Comparison of ENCODE assay signal across 24 cellular contexts in the genomic region with DNA sequence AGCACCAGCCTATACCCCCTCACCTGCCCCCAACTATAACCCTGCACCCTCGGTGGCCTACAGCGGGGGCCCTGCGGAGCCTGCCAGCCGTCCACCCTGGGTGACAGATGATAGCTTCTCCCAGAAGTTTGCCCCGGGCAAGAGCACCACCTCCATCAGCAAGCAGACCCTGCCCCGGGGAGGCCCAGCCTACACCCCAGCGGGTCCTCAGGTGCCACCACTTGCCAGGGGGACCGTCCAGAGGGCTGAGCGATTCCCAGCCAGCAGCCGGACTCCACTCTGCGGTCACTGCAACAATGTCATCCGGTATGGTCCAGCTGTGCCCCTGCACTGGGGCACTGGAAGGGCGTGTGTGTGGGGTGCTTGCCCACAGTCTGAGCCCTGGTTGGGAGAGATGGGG. TPM values are rescaled to one million over a fixed set of nuclear protein-coding genes. Genes with fewer than 3 reads are reported as not detected.
DNase-seq lines count a peak whose midpoint lies in the region; ATAC-seq and TF ChIP-seq lines count a peak whose summit lies in the region.
"Had no signal": no experiment of that assay in that cellular context is flagged by ENCODE, and none has a peak within 500 bp of the region (broad histone marks: within the 10 kb centered on the region; RNA-seq: fewer than 3 reads in every experiment).

No MANE protein-coding gene starts in this region.

- TF ChIP-seq CTCF in gastroesophageal sphincter (IDR thresholded peaks at IDR 0.05), result no peak
- TF ChIP-seq CTCF in lower lobe of right lung (IDR thresholded peaks at IDR 0.05), result no peak
- no peak for TF ChIP-seq CTCF in endothelial cell (IDR thresholded peaks at IDR 0.05; ENCODE audit: unreplicated experiment)

- ATAC-seq in gastroesophageal sphincter, result no peak
- no peak for ATAC-seq in sciatic nerve
- no peak for ATAC-seq in lower lobe of right lung

- peaks cover 0 to 32% (median 4%) of the 10 kb centered on the region in 3 donors for H3K4me1 ChIP-seq in gastroesophageal sphincter
- peaks cover 10% of the 10 kb centered on the region for H3K4me1 ChIP-seq in lower lobe of right lung
- H3K4me1 ChIP-seq: BE2C had no signal

- TF ChIP-seq EP300 in gastroesophageal sphincter (IDR thresholded peaks at IDR 0.05), result no peak

- DNase-seq in H7 (peak; percentile 41), islet precursor cell (peak; percentile 55), sciatic nerve (ENCODE audit: low spot score) (peak; percentile 50), Kasumi-1 (lab: John Stamatoyannopoulos, UW) (no peak), lower lobe of right lung (no peak), DMS114 treated with DMSO at 0.1 percent for 48 hours (lab: John Stamatoyannopoulos, UW; ENCODE audit: unreplicated experiment) (no peak), endothelial cell (ENCODE audit: low spot score) (no peak)
- DNase-seq: BE2C; Caco-2; CD4-positive, alpha-beta T cell; DMS153; GDM1; H9; Karpas-422; MG63; NCI-H1092 treated with DMSO at 0.1 percent for 48 hours; NCI-H146; NCI-H2081; NCI-H446 treated with DMSO at 0.1 percent for 48 hours; NCI-H69; SHP77 had no signal

- H3K27ac ChIP-seq in gastroesophageal sphincter, result peak overlapping the region in 3 of 4 donors; percentile 12 to 61 (median 55)
- no peak overlapping the region for H3K27ac ChIP-seq in lower lobe of right lung

- TF ChIP-seq POLR2A in gastroesophageal sphincter (IDR thresholded peaks at IDR 0.05), result no peak

- H3K4me1 Mint-ChIP-seq in endothelial cell (ENCODE audit: unreplicated experiment), result peaks cover 5% of the 10 kb centered on the region

- no peaks in the 10 kb centered on the region for H3K36me3 ChIP-seq in H7 (replicated peaks; ENCODE audit: control insufficient read depth, insufficient read depth, low read length)
- peaks cover 0 to 13% of the 10 kb centered on the region in 2 donors for H3K36me3 ChIP-seq in gastroesophageal sphincter
- H3K36me3 ChIP-seq in lower lobe of right lung, result no peaks in the 10 kb centered on the region
- H3K36me3 ChIP-seq: BE2C, MG63 had no signal

- H3K4me3 ChIP-seq in H7 (ENCODE audit: insufficient read depth, low read depth, low read length) (no peak overlapping the region), gastroesophageal sphincter (no peak overlapping the region), lower lobe of right lung (no peak overlapping the region)
- H3K4me3 ChIP-seq: MG63 had no signal

- H3K27ac Mint-ChIP-seq in endothelial cell (ENCODE audit: unreplicated experiment), result no peak overlapping the region
- H3K27ac Mint-ChIP-seq: CD4-positive, alpha-beta T cell; H9; IgD-negative memory B cell had no signal

- 88% methylated on average over 4 of the region's 13 CpGs; no CpG with 5 or more reads in 1 of the 2 donors for WGBS in gastroesophageal sphincter (ENCODE audit: low coverage in 1 of 2), 2 donors

- H3K36me3 Mint-ChIP-seq in endothelial cell (ENCODE audit: low read depth, unreplicated experiment), result no peaks in the 10 kb centered on the region
- H3K36me3 Mint-ChIP-seq: IgD-negative memory B cell had no signal

- no peak overlapping the region for H3K4me3 Mint-ChIP-seq in endothelial cell (ENCODE audit: unreplicated experiment)
- H3K4me3 Mint-ChIP-seq: CD4-positive, alpha-beta T cell; H9 had no signal

- H3K9me3 ChIP-seq in gastroesophageal sphincter, result no peaks in the 10 kb centered on the region
- no peaks in the 10 kb centered on the region for H3K9me3 ChIP-seq in lower lobe of right lung
- H3K9me3 ChIP-seq: BE2C, Caco-2, MG63 had no signal

- H3K27me3 ChIP-seq in H7 (ENCODE audit: control insufficient read depth, insufficient read depth, low read length) (no peaks in the 10 kb centered on the region), gastroesophageal sphincter (no peaks in the 10 kb centered on the region), lower lobe of right lung (ENCODE audit: low read depth) (peaks cover 5% of the 10 kb centered on the region)
- H3K27me3 ChIP-seq: BE2C, MG63 had no signal

- H3K27me3 Mint-ChIP-seq in endothelial cell (ENCODE audit: unreplicated experiment), result peaks cover 14% of the 10 kb centered on the region
- H3K27me3 Mint-ChIP-seq: IgD-negative memory B cell had no signal

- intact Hi-C loops in sciatic nerve (cut with DNase I), result loop anchor here (5.0 kb wide), 1 partner anchor 36 kb away; no protein-coding TSS in a partner anchor
- intact Hi-C loops in lower lobe of right lung (cut with DNase I), result no loop called here

- no peaks in the 10 kb centered on the region for H3K9me3 Mint-ChIP-seq in endothelial cell (ENCODE audit: unreplicated experiment)
- H3K9me3 Mint-ChIP-seq: CD4-positive, alpha-beta T cell; H9; IgD-negative memory B cell had no signal

RNA-seq across cellular contexts. Expression of a gene that starts 40.0 kb away (rescaled TPM):
- 86.5 and 99.3 TPM in 2 replicates for total RNA-seq in H7 (2014; rRNA removed; shearing (Covaris generic))
- total RNA-seq in gastroesophageal sphincter, result 100 to 1,000 TPM in 3 of 4 donors, 10 to 100 TPM in 1; 91.5 to 121 (median 117) TPM
- total RNA-seq in sciatic nerve, result 76.0 TPM
- total RNA-seq in lower lobe of right lung, result 37.0 TPM
- total RNA-seq in endothelial cell (ENCODE audit: unreplicated experiment), result 20.8 TPM

RNA-seq across cellular contexts. Expression of a gene that starts 48.2 kb away (rescaled TPM):
- total RNA-seq in H7 (2014; rRNA removed; shearing (Covaris generic)), result 0.03 and 0.30 TPM in 2 replicates
- 10 to 100 TPM; 12.9 to 45.8 (median 18.6) TPM for total RNA-seq in gastroesophageal sphincter
- total RNA-seq in sciatic nerve, result 4.9 TPM
- 2.2 TPM for total RNA-seq in lower lobe of right lung
- total RNA-seq in endothelial cell (ENCODE audit: unreplicated experiment), result 0.36 TPM
- total RNA-seq: Daoy had no signal

Comparison
In these comparisons a context has a peak if more than half of its experiments do, and no peak if none do; other contexts are left out.
1. DNase-seq: peak in H7 (single experiment), islet precursor cell (single experiment) and sciatic nerve (single experiment); none in Kasumi-1 (0 of 2), lower lobe of right lung (single experiment), DMS114 treated with DMSO at 0.1 percent for 48 hours (single experiment) and endothelial cell (single experiment).